ENCODE assay signal across 34 cellular contexts in genomic region chr2:202120827-202121226, GRCh38. TPM values are rescaled to one million over a fixed set of nuclear protein-coding genes. Genes with fewer than 3 reads are reported as not detected.
"Had no signal": no experiment of that assay in that cellular context is flagged by ENCODE, and none has a peak within 500 bp of the region (broad histone marks: within the 10 kb centered on the region; RNA-seq: fewer than 3 reads in every experiment).

No MANE protein-coding gene starts in this region.

- H3K9me3 ChIP-seq: ascending aorta, breast epithelium, colonic mucosa, esophagus muscularis mucosa, gastrocnemius medialis had no signal

- H3K4me1 Mint-ChIP-seq: activated CD4-positive, alpha-beta T cell treated with anti-CD3 and anti-CD28 coated beads for 36 hours had no signal

- H3K4me1 ChIP-seq: ascending aorta, breast epithelium, colonic mucosa, esophagus muscularis mucosa, foreskin keratinocyte had no signal

- H3K4me3 Mint-ChIP-seq: activated B cell treated with CpG ODN at 0.5 μM for 24 hours; activated CD4-positive, alpha-beta memory T cell treated with anti-CD3 and anti-CD28 coated beads, Interleukin-2, amount 10 ng/mL, durations not matched to agents 7 days and 5 days; activated CD4-positive, alpha-beta T cell treated with anti-CD3 and anti-CD28 coated beads for 36 hours; activated CD4-positive, alpha-beta T cell treated with anti-CD3 and anti-CD28 coated beads, Interleukin-2, amount 10 ng/mL, durations not matched to agents 24 days and 14 days; activated naive CD4-positive, alpha-beta T cell treated with anti-CD3 and anti-CD28 coated beads, Interleukin-2, amount 10 ng/mL, durations not matched to agents 7 days and 5 days; activated naive CD8-positive, alpha-beta T cell treated with anti-CD3 and anti-CD28 coated beads, Interleukin-2, amount 10 ng/mL, durations not matched to agents 7 days and 5 days; activated T-cell treated with anti-CD3 and anti-CD28 coated beads, Interleukin-2, amount 50 U/mL, for 24 hours; activated T-cell treated with anti-CD3 and anti-CD28 coated beads, Interleukin-2, amount 50 U/mL, for 72 hours; brain; effector memory CD8-positive, alpha-beta T cell had no signal

- H3K9me3 Mint-ChIP-seq: activated CD4-positive, alpha-beta T cell treated with anti-CD3 and anti-CD28 coated beads, Interleukin-2, amount 10 ng/mL, durations not matched to agents 24 days and 14 days; effector memory CD8-positive, alpha-beta T cell had no signal

- DNase-seq: activated B cell treated with CpG ODN at 0.5 μM for 24 hours; activated CD4-positive, alpha-beta memory T cell treated with anti-CD3 and anti-CD28 coated beads, Interleukin-2, amount 10 ng/mL, durations not matched to agents 7 days and 5 days; activated CD4-positive, alpha-beta T cell treated with anti-CD3 and anti-CD28 coated beads for 36 hours; activated CD4-positive, alpha-beta T cell treated with anti-CD3 and anti-CD28 coated beads, Interleukin-2, amount 10 ng/mL, durations not matched to agents 24 days and 14 days; activated CD4-positive, CD25-positive, alpha-beta regulatory T cell treated with anti-CD3 and anti-CD28 coated beads, Interleukin-2, amount 50 U/mL, for 72 hours; activated CD8-positive, alpha-beta memory T cell treated with anti-CD3 and anti-CD28 coated beads, Interleukin-2, amount 50 U/mL, for 48 hours; activated gamma-delta T cell; activated naive CD4-positive, alpha-beta T cell; activated naive CD4-positive, alpha-beta T cell treated with anti-CD3 and anti-CD28 coated beads, Interleukin-2, amount 10 ng/mL, durations not matched to agents 7 days and 5 days; activated naive CD8-positive, alpha-beta T cell treated with anti-CD3 and anti-CD28 coated beads, Interleukin-2, amount 10 ng/mL, durations not matched to agents 7 days and 5 days; activated T-cell treated with anti-CD3 and anti-CD28 coated beads for 4 hours; activated T-cell treated with anti-CD3 and anti-CD28 coated beads, Interleukin-2, amount 50 U/mL, for 24 hours; activated T-cell treated with anti-CD3 and anti-CD28 coated beads, Interleukin-2, amount 50 U/mL, for 72 hours; central memory CD4-positive, alpha-beta T cell; cerebellar nuclear complex; colonic mucosa; dermis blood vessel endothelial cell; effector CD4-positive, alpha-beta T cell; effector memory CD8-positive, alpha-beta T cell; erythroblast; foreskin keratinocyte; gastrocnemius medialis; glutamatergic neuron; T-helper 2 cell had no signal

- H3K27ac Mint-ChIP-seq: activated B cell treated with CpG ODN at 0.5 μM for 24 hours; activated CD4-positive, alpha-beta memory T cell treated with anti-CD3 and anti-CD28 coated beads, Interleukin-2, amount 10 ng/mL, durations not matched to agents 7 days and 5 days; activated CD4-positive, alpha-beta T cell treated with anti-CD3 and anti-CD28 coated beads for 36 hours; activated CD4-positive, alpha-beta T cell treated with anti-CD3 and anti-CD28 coated beads, Interleukin-2, amount 10 ng/mL, durations not matched to agents 24 days and 14 days; activated naive CD4-positive, alpha-beta T cell treated with anti-CD3 and anti-CD28 coated beads, Interleukin-2, amount 10 ng/mL, durations not matched to agents 7 days and 5 days; activated naive CD4-positive, alpha-beta T cell treated with anti-CD3 and anti-CD28 coated beads, Interleukin-2, amount 50 U/mL, for 72 hours; activated naive CD8-positive, alpha-beta T cell treated with anti-CD3 and anti-CD28 coated beads, Interleukin-2, amount 10 ng/mL, durations not matched to agents 7 days and 5 days; activated T-cell treated with anti-CD3 and anti-CD28 coated beads, Interleukin-2, amount 50 U/mL, for 24 hours; activated T-cell treated with anti-CD3 and anti-CD28 coated beads, Interleukin-2, amount 50 U/mL, for 72 hours; effector memory CD8-positive, alpha-beta T cell had no signal

- H3K27ac ChIP-seq: ascending aorta, breast epithelium, cardiac muscle cell, colonic mucosa, esophagus muscularis mucosa, foreskin keratinocyte, gastrocnemius medialis, VCaP had no signal

- H3K27me3 ChIP-seq: ascending aorta, breast epithelium, cardiac muscle cell, colonic mucosa, esophagus muscularis mucosa, gastrocnemius medialis had no signal

- FAIRE-seq: TTC549 had no signal

- H3K36me3 Mint-ChIP-seq: activated naive CD4-positive, alpha-beta T cell treated with anti-CD3 and anti-CD28 coated beads, Interleukin-2, amount 10 ng/mL, durations not matched to agents 7 days and 5 days; activated naive CD4-positive, alpha-beta T cell treated with anti-CD3 and anti-CD28 coated beads, Interleukin-2, amount 50 U/mL, for 72 hours; activated naive CD8-positive, alpha-beta T cell treated with anti-CD3 and anti-CD28 coated beads, Interleukin-2, amount 10 ng/mL, durations not matched to agents 7 days and 5 days had no signal

- H3K36me3 ChIP-seq: ascending aorta, breast epithelium, cardiac muscle cell, colonic mucosa, esophagus muscularis mucosa, gastrocnemius medialis, heart left ventricle had no signal

- H3K4me3 ChIP-seq: ascending aorta, breast epithelium, cardiac muscle cell, colonic mucosa, esophagus muscularis mucosa, gastrocnemius medialis, heart left ventricle had no signal

- ATAC-seq: activated CD4-positive, alpha-beta T cell treated with anti-CD3 and anti-CD28 coated beads for 36 hours; activated naive CD4-positive, alpha-beta T cell treated with anti-CD3 and anti-CD28 coated beads, Interleukin-2, amount 50 U/mL, for 72 hours; activated T-cell treated with anti-CD3 and anti-CD28 coated beads, Interleukin-2, amount 50 U/mL, for 72 hours; effector memory CD8-positive, alpha-beta T cell; foreskin keratinocyte; gastrocnemius medialis had no signal

RNA-seq across cellular contexts. Expression of gene KIAA2012, which starts 47.8 kb away (rescaled TPM):
- total RNA-seq: activated B cell treated with CpG ODN at 0.5 μM for 24 hours; activated CD4-positive, alpha-beta memory T cell treated with anti-CD3 and anti-CD28 coated beads, Interleukin-2, amount 10 ng/mL, durations not matched to agents 7 days and 5 days; activated CD4-positive, alpha-beta T cell treated with anti-CD3 and anti-CD28 coated beads for 36 hours; activated CD4-positive, alpha-beta T cell treated with anti-CD3 and anti-CD28 coated beads, Interleukin-2, amount 10 ng/mL, durations not matched to agents 24 days and 14 days; activated naive CD4-positive, alpha-beta T cell treated with anti-CD3 and anti-CD28 coated beads, Interleukin-2, amount 50 U/mL, for 72 hours; activated naive CD8-positive, alpha-beta T cell treated with anti-CD3 and anti-CD28 coated beads, Interleukin-2, amount 10 ng/mL, durations not matched to agents 7 days and 5 days; activated T-cell treated with anti-CD3 and anti-CD28 coated beads, Interleukin-2, amount 50 U/mL, for 72 hours; breast epithelium; cardiac muscle cell; colonic mucosa; dermis blood vessel endothelial cell; foreskin keratinocyte; gastrocnemius medialis; T-helper 1 cell treated with Interleukin-12 subunit alpha and Interleukin-12 subunit beta and Interleukin-4 antibody, amounts not matched to agents 30 ng/mL and 1 ng/mL, for 36 hours had no signal
- polyA plus RNA-seq: foreskin keratinocyte, heart left ventricle had no signal
